1 cellular context compared by ENCODE assay signal in genomic region chr7:44580945-44581344, GRCh38.
TF ChIP-seq lines count a peak whose summit lies in the region.

No MANE protein-coding gene starts in this region.

TF ChIP-seq in HepG2, 621 proteins besides CTCF, POLR2A, EP300 and RAD21:
- peak; percentile 25; the same call in 1 of the 2 replicates for TF ChIP-seq SIX1 (CRISPR knock-in tag; IDR thresholded peaks at IDR 0.05; ENCODE audit: borderline replicate concordance)
- TF ChIP-seq SIX4 (CRISPR knock-in tag; IDR thresholded peaks at IDR 0.05) = peak; percentile 72
- TF ChIP-seq ZFP90 (CRISPR knock-in tag; IDR thresholded peaks at IDR 0.05; ENCODE audit: borderline replicate concordance) = no peak
- 0 out of 2 replicates have a peak, but pooled peaks have one; percentile 19 for TF ChIP-seq ZNF749 (CRISPR knock-in tag; IDR thresholded peaks at IDR 0.05; ENCODE audit: borderline replicate concordance)
TF ChIP-seq in HepG2: peak in this region for 3.
